Comparison of ENCODE assay signal across 33 cellular contexts in the genomic region with DNA sequence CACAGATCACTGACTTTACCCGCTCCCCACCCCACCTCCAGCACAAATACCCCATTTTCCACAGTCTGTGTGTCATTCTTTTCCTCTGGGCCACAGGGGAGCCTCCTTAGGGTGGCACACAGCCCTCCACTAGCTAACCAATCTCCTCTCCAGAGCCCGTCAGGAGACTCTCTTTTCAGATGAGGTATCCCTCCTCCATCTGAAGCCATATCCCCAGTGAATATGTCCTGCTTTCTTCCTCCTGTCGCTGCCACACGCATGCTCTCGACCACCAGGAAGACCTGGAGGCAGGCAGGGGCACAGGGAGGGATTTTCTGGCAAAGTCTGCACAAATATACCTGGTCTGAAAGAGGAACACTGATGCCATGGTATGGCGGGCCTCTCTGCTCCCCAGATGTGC. TPM values are rescaled to one million over a fixed set of nuclear protein-coding genes. Genes with fewer than 3 reads are reported as not detected.
"Had no signal": no experiment of that assay in that cellular context is flagged by ENCODE, and none has a peak within 500 bp of the region (broad histone marks: within the 10 kb centered on the region; RNA-seq: fewer than 3 reads in every experiment).

No MANE protein-coding gene starts in this region.

- H3K27ac ChIP-seq: colonic mucosa, esophagus squamous epithelium, heart right ventricle, left lung, psoas muscle, thyroid gland, vagina had no signal

- H3K4me2 ChIP-seq: smooth muscle cell had no signal

- H3K9me3 Mint-ChIP-seq: dendritic cell treated with granulocyte-macrophage colony-stimulating factor and Interleukin-4, amounts not matched to agents 40 ng/mL and 50 ng/mL, for 4 days; stimulated activated naive CD8-positive, alpha-beta T cell treated with anti-CD3 and anti-CD28 coated beads, Interleukin-15, amount 100 ng/mL, for 72 hours had no signal

- H3K4me3 ChIP-seq: colonic mucosa, esophagus squamous epithelium, heart right ventricle, left lung, mucosa of descending colon, psoas muscle, smooth muscle cell, thyroid gland, vagina had no signal

- H3K36me3 Mint-ChIP-seq: mesothelial cell of epicardium had no signal

- H3K27me3 ChIP-seq: colonic mucosa, thyroid gland, vagina had no signal

- H3K36me3 ChIP-seq: colonic mucosa, esophagus squamous epithelium, heart right ventricle, left lung, thyroid gland, vagina had no signal

- ATAC-seq: heart right ventricle, left cardiac atrium, left lung, mucosa of descending colon, psoas muscle had no signal

- H3K4me1 Mint-ChIP-seq: mesothelial cell of epicardium had no signal

- H3K9me3 ChIP-seq: colonic mucosa, esophagus squamous epithelium, mucosa of descending colon, thyroid gland, vagina had no signal

- H3K4me3 Mint-ChIP-seq: dendritic cell treated with granulocyte-macrophage colony-stimulating factor and Interleukin-4, amounts not matched to agents 40 ng/mL and 50 ng/mL, for 4 days; naive B cell; stimulated activated naive CD8-positive, alpha-beta T cell treated with anti-CD3 and anti-CD28 coated beads, Interleukin-15, amount 100 ng/mL, for 72 hours had no signal

- DNase-seq: colonic mucosa; effector CD8-positive, alpha-beta T cell; esophagus squamous epithelium; foreskin melanocyte; glutamatergic neuron; heart right ventricle; hippocampal formation; left cardiac atrium; left lung; mesenchymal stem cell; mucosa of descending colon; naive B cell; nucleus accumbens; psoas muscle; stimulated activated CD4-positive, alpha-beta T cell treated with anti-CD3 and anti-CD28 coated beads, Interleukin-12 subunit alpha, Interleukin-12 subunit beta, amount 100 ng/mL, for 4 hours; stimulated activated CD4-positive, alpha-beta T cell treated with anti-CD3 and anti-CD28 coated beads, Interleukin-1b, Interleukin-23, amount 100 ng/mL, for 48 hours; stimulated activated CD4-positive, alpha-beta T cell treated with anti-CD3 and anti-CD28 coated beads, Interleukin-4, amount 100 ng/mL, for 1 hour; stimulated activated CD8-positive, alpha-beta memory T cell treated with anti-CD3 and anti-CD28 coated beads, Interleukin-4, amount 100 ng/mL, for 48 hours; stimulated activated naive CD4-positive, alpha-beta T cell; stimulated activated naive CD8-positive, alpha-beta T cell treated with anti-CD3 and anti-CD28 coated beads, Interleukin-15, amount 100 ng/mL, for 72 hours; thyroid gland; trophoblast cell had no signal

- H3K4me1 ChIP-seq: colonic mucosa, left lung, psoas muscle, thyroid gland, vagina had no signal

- H3K27ac Mint-ChIP-seq: dendritic cell treated with granulocyte-macrophage colony-stimulating factor and Interleukin-4, amounts not matched to agents 40 ng/mL and 50 ng/mL, for 4 days; mesothelial cell of epicardium had no signal

RNA-seq across cellular contexts. Expression of a gene that starts 0.6 kb away (rescaled TPM):
- total RNA-seq: chondrocyte, endothelial cell of umbilical vein, epithelial cell of proximal tubule, left cardiac atrium, lung microvascular endothelial cell, osteocyte, renal cortical epithelial cell, smooth muscle cell, vagina had no signal
- polyA plus RNA-seq: endothelial cell of umbilical vein, heart right ventricle, neural cell, smooth muscle cell had no signal
